ENCODE assay signal across 8 cellular contexts in genomic region chr5:40429258-40430111, GRCh38.
A peak's percentile ranks its signal among the peaks of the same experiment; 100 is the strongest.
DNase-seq lines count a peak whose midpoint lies in the region; ATAC-seq and TF ChIP-seq lines count a peak whose summit lies in the region.

No MANE protein-coding gene starts in this region.

- POLR2A ChIA-PET in IMR-90 (lab: Charles Lee; ENCODE audit: unreplicated experiment), result no interaction called here

- intact Hi-C loops in IMR-90 (cut with micrococcal nuclease), result no loop called here
- intact Hi-C loops in left lung (cut with DNase I), result no loop called here

- peaks cover 12% of the 10 kb centered on the region for H3K4me1 ChIP-seq in CD4-positive, CD25-positive, alpha-beta regulatory T cell (ENCODE audit: control insufficient read depth, insufficient read depth, low read length, poor library complexity, severe bottlenecking)
- H3K4me1 ChIP-seq in IMR-90 (ENCODE audit: control insufficient read depth, insufficient read depth, low read length) (no peaks in the 10 kb centered on the region), left lung (peaks cover 0 to 23% of the 10 kb centered on the region in 2 donors)

- TF ChIP-seq POLR2A in IMR-90 (IDR thresholded peaks at IDR 0.05; ENCODE audit: low read depth, low read length), result no peak

- no peak overlapping the region for H2AK9ac ChIP-seq in IMR-90 (replicated peaks; ENCODE audit: low read depth, low read length, poor library complexity)

- no peaks in the 10 kb centered on the region for H3K36me3 ChIP-seq in CD4-positive, CD25-positive, alpha-beta regulatory T cell (ENCODE audit: control insufficient read depth, insufficient read depth, low read length)
- H3K36me3 ChIP-seq in IMR-90 (ENCODE audit: control insufficient read depth, insufficient read depth, low read length) (no peaks in the 10 kb centered on the region), left lung (no peaks in the 10 kb centered on the region)

- H3K27me3 ChIP-seq in CD4-positive, CD25-positive, alpha-beta regulatory T cell (ENCODE audit: control insufficient read depth, insufficient read depth, low read length), result no peaks in the 10 kb centered on the region
- H3K27me3 ChIP-seq in IMR-90 (ENCODE audit: control insufficient read depth, insufficient read depth, low read length) (no peaks in the 10 kb centered on the region), left lung (no peaks in the 10 kb centered on the region)

- no peak for TF ChIP-seq CTCF in IMR-90 (conservative IDR thresholded peaks at IDR 0.05; ENCODE audit: low read depth, low read length)
- no peak for TF ChIP-seq CTCF in left lung (IDR thresholded peaks at IDR 0.05)

- no peak overlapping the region for H2BK120ac ChIP-seq in IMR-90 (ENCODE audit: low read depth, low read length)

- peak overlapping the region; percentile 7; the same call in 1 of the 2 replicates for H4K91ac ChIP-seq in IMR-90 (ENCODE audit: insufficient read depth, low read depth, low read length)

- dilution Hi-C loops in IMR-90 (cut with HindIII; ENCODE audit: low sequenced_read_pairs, unreplicated experiment), result no loop called here

- H3K4me2 ChIP-seq in IMR-90 (ENCODE audit: low read depth, low read length), result no peak overlapping the region

- no peak overlapping the region for H2AK5ac ChIP-seq in IMR-90 (ENCODE audit: low read depth, low read length)

- no CpG with 5 or more reads among the region's 2 CpGs for WGBS in IMR-90 (ENCODE audit: extremely low coverage in 2 of 2, insufficient read length in 1 of 2), 2 experiments

- H3K27ac ChIP-seq in CD4-positive, CD25-positive, alpha-beta regulatory T cell (ENCODE audit: insufficient read depth, low read length, poor library complexity, severe bottlenecking), result no peak overlapping the region
- H3K27ac ChIP-seq in IMR-90 (ENCODE audit: insufficient read depth, low read length) (no peak overlapping the region), left lung (peak overlapping the region in 1 of 2 donors; percentile 55)

- no peak overlapping the region for H3K23ac ChIP-seq in IMR-90 (ENCODE audit: low read depth, low read length)

- in situ Hi-C loops in IMR-90 (cut with MboI; ENCODE audit: low sequenced_read_pairs), result no loop called here

- H3K79me1 ChIP-seq in IMR-90 (ENCODE audit: low read depth in 1 of 2, low read length in 2 of 2), result no peaks in the 10 kb centered on the region

- H3K4me3 Mint-ChIP-seq in CD4-positive, CD25-positive, alpha-beta regulatory T cell, result no peak overlapping the region
- peak overlapping the region; percentile 24 for H3K4me3 Mint-ChIP-seq in activated T-helper 17 cell treated with anti-CD3 and anti-CD28 coated beads, Interleukin-2, amount 50 U/mL, for 72 hours

- no peak overlapping the region for H4K8ac ChIP-seq in IMR-90 (ENCODE audit: low read depth in 2 of 2, low read length in 2 of 2)

- peaks cover 0 to 4% (median 0%) of the 10 kb centered on the region in 7 donors for H3K9me3 Mint-ChIP-seq in CD4-positive, CD25-positive, alpha-beta regulatory T cell
- H3K9me3 Mint-ChIP-seq in activated T-helper 17 cell treated with anti-CD3 and anti-CD28 coated beads, Interleukin-2, amount 50 U/mL, for 72 hours, result no peaks in the 10 kb centered on the region

- no peaks in the 10 kb centered on the region for H3K9me1 ChIP-seq in IMR-90 (ENCODE audit: insufficient read depth, low read length)

- 0 out of 2 replicates have a peak overlapping the region, but pooled peaks have one; percentile 14 for H3K14ac ChIP-seq in IMR-90 (replicated peaks; ENCODE audit: low read depth, low read length)

- H3K56ac ChIP-seq in IMR-90 (ENCODE audit: extremely low read depth, insufficient read depth, low read length), result no peak overlapping the region

- H2BK15ac ChIP-seq in IMR-90 (ENCODE audit: low read depth, low read length), result no peak overlapping the region

- H3K4me3 ChIP-seq in CD4-positive, CD25-positive, alpha-beta regulatory T cell (ENCODE audit: low read depth, low read length), result no peak overlapping the region
- H3K4me3 ChIP-seq in IMR-90 (ENCODE audit: insufficient read depth, low read depth, low read length) (no peak overlapping the region), left lung (no peak overlapping the region)

- no peak for TF ChIP-seq RAD21 in IMR-90 (IDR thresholded peaks at IDR 0.05; ENCODE audit: low read length)

- H3K4me1 Mint-ChIP-seq in CD4-positive, CD25-positive, alpha-beta regulatory T cell, result peaks cover 0 to 22% (median 18%) of the 10 kb centered on the region in 4 donors
- H3K4me1 Mint-ChIP-seq in activated T-helper 17 cell treated with anti-CD3 and anti-CD28 coated beads, Interleukin-2, amount 50 U/mL, for 72 hours, result peaks cover 44% of the 10 kb centered on the region

- peak overlapping the region in 2 of 3 donors; percentile 1 to 80 for H3K27ac Mint-ChIP-seq in CD4-positive, CD25-positive, alpha-beta regulatory T cell
- H3K27ac Mint-ChIP-seq in activated T-helper 17 cell treated with anti-CD3 and anti-CD28 coated beads, Interleukin-2, amount 50 U/mL, for 72 hours, result peak overlapping the region; percentile 37

- H3K9ac ChIP-seq in IMR-90 (ENCODE audit: low read depth, low read length), result no peak overlapping the region

- no peaks in the 10 kb centered on the region for H4K20me1 ChIP-seq in IMR-90 (ENCODE audit: insufficient read depth, low read length)

- BruUV-seq in IMR-90 (replicated peaks; lab: Mats Ljungman, UMichigan), result no TSS peak

- no peak overlapping the region for H2AFZ ChIP-seq in IMR-90 (replicated peaks; ENCODE audit: low read length, poor library complexity)

- no peak overlapping the region for H4K5ac ChIP-seq in IMR-90 (ENCODE audit: low read depth, low read length)

- H3K4ac ChIP-seq in IMR-90 (ENCODE audit: low read depth, low read length), result peak overlapping the region; percentile 19; the same call in 1 of the 2 replicates

- H3K9me3 ChIP-seq in CD4-positive, CD25-positive, alpha-beta regulatory T cell (ENCODE audit: control insufficient read depth in 2 of 2, low read length in 2 of 2), result no peaks in the 10 kb centered on the region
- H3K9me3 ChIP-seq in IMR-90 (ENCODE audit: control insufficient read depth, insufficient read depth, low read length), result no peaks in the 10 kb centered on the region
- H3K9me3 ChIP-seq in left lung, result no peaks in the 10 kb centered on the region

- no peak overlapping the region for H2BK20ac ChIP-seq in IMR-90 (ENCODE audit: low read depth, low read length)

- H3K27me3 Mint-ChIP-seq in CD4-positive, CD25-positive, alpha-beta regulatory T cell, result peaks cover 6% of the 10 kb centered on the region
- no peaks in the 10 kb centered on the region for H3K27me3 Mint-ChIP-seq in activated T-helper 17 cell treated with anti-CD3 and anti-CD28 coated beads, Interleukin-2, amount 50 U/mL, for 72 hours

- CTCF ChIA-PET in IMR-90 (lab: Yijun Ruan, JAX), result no interaction called here

- H3K18ac ChIP-seq in IMR-90 (ENCODE audit: low read depth, low read length), result no peak overlapping the region

- no peak for ATAC-seq in CD4-positive, CD25-positive, alpha-beta regulatory T cell (ENCODE audit: low read depth in 2 of 2)
- ATAC-seq in IMR-90 (ENCODE audit: low read depth), result no peak
- ATAC-seq in activated T-helper 17 cell treated with anti-CD3 and anti-CD28 coated beads, Interleukin-2, amount 50 U/mL, for 72 hours (replicated peaks), result peak; percentile 79
- ATAC-seq in left lung, result peak; percentile 74
- no peak for ATAC-seq in HG03039 (IDR thresholded peaks at IDR 0.05; ENCODE audit: unreplicated experiment)
- no peak for ATAC-seq in HG03521 (IDR thresholded peaks at IDR 0.05; ENCODE audit: unreplicated experiment)

- H2BK5ac ChIP-seq in IMR-90 (ENCODE audit: low read depth, low read length, poor library complexity, severe bottlenecking), result no peak overlapping the region

- peak in 1 of 3 donors; percentile 49 for DNase-seq in CD4-positive, CD25-positive, alpha-beta regulatory T cell
- peak; percentile 17 for DNase-seq in IMR-90
- no peak for DNase-seq in left lung
- DNase-seq in foreskin melanocyte, result no peak
- no peak for DNase-seq in hypothalamus (lab: John Stamatoyannopoulos, UW)

- H3K36me3 Mint-ChIP-seq in CD4-positive, CD25-positive, alpha-beta regulatory T cell, result no peaks in the 10 kb centered on the region
- H3K36me3 Mint-ChIP-seq in activated T-helper 17 cell treated with anti-CD3 and anti-CD28 coated beads, Interleukin-2, amount 50 U/mL, for 72 hours (ENCODE audit: low read depth), result no peaks in the 10 kb centered on the region

TF ChIP-seq in IMR-90, 13 proteins besides CTCF, POLR2A, EP300 and RAD21:
- TF ChIP-seq RCOR1 (IDR thresholded peaks at IDR 0.05; ENCODE audit: insufficient replicate concordance, low read length) (no peak), SMC3 (IDR thresholded peaks at IDR 0.05; ENCODE audit: low read depth, low read length) (no peak), MAZ (IDR thresholded peaks at IDR 0.05; ENCODE audit: borderline replicate concordance, low read depth, low read length) (no peak), ELK1 (IDR thresholded peaks at IDR 0.05; ENCODE audit: borderline replicate concordance, low read depth, low read length) (no peak), BHLHE40 (IDR thresholded peaks at IDR 0.05; ENCODE audit: low read depth, low read length) (no peak), FOS (IDR thresholded peaks at IDR 0.05; ENCODE audit: low read depth, low read length) (no peak), NFE2L2 (IDR thresholded peaks at IDR 0.05; ENCODE audit: low read depth, low read length) (no peak), RFX5 (IDR thresholded peaks at IDR 0.05; ENCODE audit: low read depth, low read length) (no peak), CHD1 (IDR thresholded peaks at IDR 0.05; ENCODE audit: low read depth, low read length) (no peak), USF2 (IDR thresholded peaks at IDR 0.05; ENCODE audit: low read depth, low read length) (no peak), MXI1 (IDR thresholded peaks at IDR 0.05; ENCODE audit: borderline replicate concordance, low read depth, low read length) (no peak), MAFK (IDR thresholded peaks at IDR 0.05; ENCODE audit: low read depth, low read length) (no peak)
TF ChIP-seq in IMR-90: peak in this region for 0.

Comparison
In these comparisons a context has a peak if more than half of its experiments do, and no peak if none do; other contexts are left out.
1. ATAC-seq: peak in activated T-helper 17 cell treated with anti-CD3 and anti-CD28 coated beads, Interleukin-2, amount 50 U/mL, for 72 hours (single experiment) and left lung (single experiment); none in CD4-positive, CD25-positive, alpha-beta regulatory T cell (0 of 2), IMR-90 (single experiment), HG03039 (single experiment) and HG03521 (single experiment).